1 cellular context compared by ENCODE assay signal in genomic region chr15:67506775-67507747, GRCh38.
TF ChIP-seq lines count a peak whose summit lies in the region.

No MANE protein-coding gene starts in this region.

TF ChIP-seq in K562, 482 proteins besides CTCF, POLR2A, EP300 and RAD21 (continued from another document):
- TF ChIP-seq MAFG (tag; conservative IDR thresholded peaks at IDR 0.05) (no peak), MTF1 (CRISPR knock-in tag; IDR thresholded peaks at IDR 0.05; ENCODE audit: borderline replicate concordance) (no peak), CHD4 (IDR thresholded peaks at IDR 0.05; ENCODE audit: insufficient read depth, insufficient replicate concordance, low read depth, low read length, poor library complexity, severe bottlenecking) (no peak), PTRF (tag; IDR thresholded peaks at IDR 0.05) (no peak), CEBPG (CRISPR knock-in tag; IDR thresholded peaks at IDR 0.05) (peak; percentile 87), CEBPG (tag; conservative IDR thresholded peaks at IDR 0.05 in 1 of 2, IDR thresholded peaks at IDR 0.05 in 1 of 2) (peak; percentile 93 to 98), POLR2G (IDR thresholded peaks at IDR 0.05; ENCODE audit: low read depth, low read length) (no peak), RBFOX2 (IDR thresholded peaks at IDR 0.05; ENCODE audit: low read depth, low read length) (no peak), SRSF7 (optimal IDR thresholded peaks at IDR 0.05; ENCODE audit: low read depth, low read length) (no peak), KAT7 (CRISPR knock-in tag; IDR thresholded peaks at IDR 0.05; ENCODE audit: borderline replicate concordance) (no peak), CHD2 (IDR thresholded peaks at IDR 0.05; ENCODE audit: low read depth, low read length) (no peak), THRAP3 (IDR thresholded peaks at IDR 0.05; ENCODE audit: borderline replicate concordance) (no peak), GABPB1 (CRISPR knock-in tag; IDR thresholded peaks at IDR 0.05) (no peak)
- TF ChIP-seq, protein P1, sequence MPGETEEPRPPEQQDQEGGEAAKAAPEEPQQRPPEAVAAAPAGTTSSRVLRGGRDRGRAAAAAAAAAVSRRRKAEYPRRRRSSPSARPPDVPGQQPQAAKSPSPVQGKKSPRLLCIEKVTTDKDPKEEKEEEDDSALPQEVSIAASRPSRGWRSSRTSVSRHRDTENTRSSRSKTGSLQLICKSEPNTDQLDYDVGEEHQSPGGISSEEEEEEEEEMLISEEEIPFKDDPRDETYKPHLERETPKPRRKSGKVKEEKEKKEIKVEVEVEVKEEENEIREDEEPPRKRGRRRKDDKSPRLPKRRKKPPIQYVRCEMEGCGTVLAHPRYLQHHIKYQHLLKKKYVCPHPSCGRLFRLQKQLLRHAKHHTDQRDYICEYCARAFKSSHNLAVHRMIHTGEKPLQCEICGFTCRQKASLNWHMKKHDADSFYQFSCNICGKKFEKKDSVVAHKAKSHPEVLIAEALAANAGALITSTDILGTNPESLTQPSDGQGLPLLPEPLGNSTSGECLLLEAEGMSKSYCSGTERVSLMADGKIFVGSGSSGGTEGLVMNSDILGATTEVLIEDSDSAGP (CRISPR knock-in tag; IDR thresholded peaks at IDR 0.05), result no peak
- TF ChIP-seq, protein P2, sequence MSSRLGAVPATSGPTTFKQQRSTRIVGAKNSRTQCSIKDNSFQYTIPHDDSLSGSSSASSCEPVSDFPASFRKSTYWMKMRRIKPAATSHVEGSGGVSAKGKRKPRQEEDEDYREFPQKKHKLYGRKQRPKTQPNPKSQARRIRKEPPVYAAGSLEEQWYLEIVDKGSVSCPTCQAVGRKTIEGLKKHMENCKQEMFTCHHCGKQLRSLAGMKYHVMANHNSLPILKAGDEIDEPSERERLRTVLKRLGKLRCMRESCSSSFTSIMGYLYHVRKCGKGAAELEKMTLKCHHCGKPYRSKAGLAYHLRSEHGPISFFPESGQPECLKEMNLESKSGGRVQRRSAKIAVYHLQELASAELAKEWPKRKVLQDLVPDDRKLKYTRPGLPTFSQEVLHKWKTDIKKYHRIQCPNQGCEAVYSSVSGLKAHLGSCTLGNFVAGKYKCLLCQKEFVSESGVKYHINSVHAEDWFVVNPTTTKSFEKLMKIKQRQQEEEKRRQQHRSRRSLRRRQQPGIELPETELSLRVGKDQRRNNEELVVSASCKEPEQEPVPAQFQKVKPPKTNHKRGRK (tag; IDR thresholded peaks at IDR 0.05), result no peak
- TF ChIP-seq, protein P3, sequence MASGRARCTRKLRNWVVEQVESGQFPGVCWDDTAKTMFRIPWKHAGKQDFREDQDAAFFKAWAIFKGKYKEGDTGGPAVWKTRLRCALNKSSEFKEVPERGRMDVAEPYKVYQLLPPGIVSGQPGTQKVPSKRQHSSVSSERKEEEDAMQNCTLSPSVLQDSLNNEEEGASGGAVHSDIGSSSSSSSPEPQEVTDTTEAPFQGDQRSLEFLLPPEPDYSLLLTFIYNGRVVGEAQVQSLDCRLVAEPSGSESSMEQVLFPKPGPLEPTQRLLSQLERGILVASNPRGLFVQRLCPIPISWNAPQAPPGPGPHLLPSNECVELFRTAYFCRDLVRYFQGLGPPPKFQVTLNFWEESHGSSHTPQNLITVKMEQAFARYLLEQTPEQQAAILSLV (tag; IDR thresholded peaks at IDR 0.05), result peak; percentile 84; the same call in 1 of the 2 replicates
